Comparison of ENCODE assay signal across 8 cellular contexts in the genomic region with DNA sequence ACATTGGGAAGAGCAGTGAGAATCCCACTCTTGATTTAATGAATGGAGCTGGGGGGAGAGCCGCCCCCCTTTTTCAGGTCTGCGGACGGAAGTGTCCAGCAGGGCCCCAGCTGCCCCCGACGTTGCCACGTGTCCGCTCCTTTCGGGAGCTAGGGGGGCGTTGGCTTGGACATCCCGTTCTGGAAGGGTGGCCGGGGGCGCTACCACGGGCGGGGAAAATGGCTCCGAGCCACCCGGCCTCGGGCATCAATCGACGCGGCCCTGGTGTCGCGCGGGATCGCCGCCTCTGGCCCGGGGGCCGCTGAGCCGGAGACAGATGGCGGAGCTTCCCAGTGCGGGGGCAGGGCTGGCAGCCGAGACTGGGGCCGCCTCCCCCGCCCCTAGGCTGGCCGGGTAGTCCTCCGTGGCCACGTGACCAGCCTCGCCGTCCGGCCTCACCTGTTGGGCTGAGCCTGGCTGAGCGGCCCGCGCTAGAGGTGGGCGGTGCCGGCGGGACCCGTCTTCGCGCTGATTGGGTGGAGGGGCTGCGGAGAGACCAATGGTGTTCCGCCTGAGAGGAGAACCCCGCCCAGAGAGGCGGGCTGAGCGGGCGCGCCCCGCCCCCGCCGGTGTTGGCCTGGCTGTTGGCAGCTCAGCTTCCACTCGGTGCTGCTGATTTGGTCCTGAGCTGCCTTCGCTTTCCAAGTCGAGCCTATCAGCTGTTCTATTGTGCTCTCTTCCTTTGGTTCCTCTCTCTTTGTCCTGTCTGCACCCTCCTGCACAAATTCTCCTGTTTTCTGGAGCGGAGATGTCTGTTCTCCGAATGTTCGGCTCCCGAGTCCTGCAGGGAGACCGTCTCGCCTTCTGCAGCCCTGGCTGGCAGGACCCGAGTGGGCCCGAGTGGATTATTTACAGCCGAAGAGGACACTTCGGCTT. TPM values are rescaled to one million over a fixed set of nuclear protein-coding genes. Genes with fewer than 3 reads are reported as not detected.
A peak's percentile ranks its signal among the peaks of the same experiment; 100 is the strongest.
DNase-seq lines count a peak whose midpoint lies in the region; ATAC-seq and TF ChIP-seq lines count a peak whose summit lies in the region.

No MANE protein-coding gene starts in this region.

- H3K27ac Mint-ChIP-seq in naive B cell: peak overlapping the region in 3 of 6 donors; percentile 47 to 86 (median 79)

- DNase-seq in DMS79 (lab: John Stamatoyannopoulos, UW) (peak; percentile 54), fibroblast of mammary gland (ENCODE audit: low read depth) (peak; percentile 88), naive B cell (peak; percentile 82), NCI-H446 treated with DMSO at 0.1 percent for 48 hours (lab: John Stamatoyannopoulos, UW) (no peak)
- peak; percentile 91 for DNase-seq in activated T-helper 9 cell treated with anti-CD3 and anti-CD28 coated beads, Interleukin-2, amount 50 U/mL, for 16 hours (ENCODE audit: low read depth)
- peak; percentile 95 for DNase-seq in stimulated activated CD8-positive, alpha-beta memory T cell treated with anti-CD3 and anti-CD28 coated beads, Interleukin-4, amount 100 ng/mL, for 48 hours

- ATAC-seq in HG03025 (IDR thresholded peaks at IDR 0.05; ENCODE audit: low FRiP score, unreplicated experiment) (peak; percentile 86), naive B cell (ENCODE audit: low read depth in 2 of 2) (peak; percentile 99)

- no peak for TF ChIP-seq CTCF in fibroblast of mammary gland (conservative IDR thresholded peaks at IDR 0.05; ENCODE audit: control insufficient read depth, insufficient read depth, low read depth, low read length)

- no peaks in the 10 kb centered on the region for H3K36me3 Mint-ChIP-seq in naive B cell

- H3K4me1 Mint-ChIP-seq in naive B cell: peaks cover 13 to 30% (median 27%) of the 10 kb centered on the region in 3 donors

- peaks cover 0 to 2% (median 0%) of the 10 kb centered on the region in 7 donors for H3K9me3 Mint-ChIP-seq in naive B cell

- peak overlapping the region; percentile 63 to 90 (median 80) for H3K4me3 Mint-ChIP-seq in naive B cell

- peaks cover 7 to 27% (median 20%) of the 10 kb centered on the region in 3 donors for H3K27me3 Mint-ChIP-seq in naive B cell

- H3K4me3 ChIP-seq in fibroblast of mammary gland (ENCODE audit: control insufficient read depth, low read depth, low read length): peak overlapping the region; percentile 54

TF ChIP-seq in PFSK-1, 5 proteins besides CTCF, POLR2A, EP300 and RAD21:
- TF ChIP-seq POLR2AphosphoS5 (IDR thresholded peaks at IDR 0.05; ENCODE audit: low read depth, low read length) (peak; percentile 44; the same call in 1 of the 2 replicates), TAF1 (IDR thresholded peaks at IDR 0.05; ENCODE audit: borderline replicate concordance, insufficient read depth, low read length) (peak; percentile 3; the same call in 1 of the 2 replicates), SIN3A (IDR thresholded peaks at IDR 0.05; ENCODE audit: borderline replicate concordance, insufficient read depth, low read length) (0 out of 2 replicates have a peak, but pooled peaks have one; percentile 52), FOXP2 (optimal IDR thresholded peaks at IDR 0.05; ENCODE audit: borderline replicate concordance, extremely low read depth, extremely low read length, insufficient read depth) (no peak)
- TF ChIP-seq, protein P1, sequence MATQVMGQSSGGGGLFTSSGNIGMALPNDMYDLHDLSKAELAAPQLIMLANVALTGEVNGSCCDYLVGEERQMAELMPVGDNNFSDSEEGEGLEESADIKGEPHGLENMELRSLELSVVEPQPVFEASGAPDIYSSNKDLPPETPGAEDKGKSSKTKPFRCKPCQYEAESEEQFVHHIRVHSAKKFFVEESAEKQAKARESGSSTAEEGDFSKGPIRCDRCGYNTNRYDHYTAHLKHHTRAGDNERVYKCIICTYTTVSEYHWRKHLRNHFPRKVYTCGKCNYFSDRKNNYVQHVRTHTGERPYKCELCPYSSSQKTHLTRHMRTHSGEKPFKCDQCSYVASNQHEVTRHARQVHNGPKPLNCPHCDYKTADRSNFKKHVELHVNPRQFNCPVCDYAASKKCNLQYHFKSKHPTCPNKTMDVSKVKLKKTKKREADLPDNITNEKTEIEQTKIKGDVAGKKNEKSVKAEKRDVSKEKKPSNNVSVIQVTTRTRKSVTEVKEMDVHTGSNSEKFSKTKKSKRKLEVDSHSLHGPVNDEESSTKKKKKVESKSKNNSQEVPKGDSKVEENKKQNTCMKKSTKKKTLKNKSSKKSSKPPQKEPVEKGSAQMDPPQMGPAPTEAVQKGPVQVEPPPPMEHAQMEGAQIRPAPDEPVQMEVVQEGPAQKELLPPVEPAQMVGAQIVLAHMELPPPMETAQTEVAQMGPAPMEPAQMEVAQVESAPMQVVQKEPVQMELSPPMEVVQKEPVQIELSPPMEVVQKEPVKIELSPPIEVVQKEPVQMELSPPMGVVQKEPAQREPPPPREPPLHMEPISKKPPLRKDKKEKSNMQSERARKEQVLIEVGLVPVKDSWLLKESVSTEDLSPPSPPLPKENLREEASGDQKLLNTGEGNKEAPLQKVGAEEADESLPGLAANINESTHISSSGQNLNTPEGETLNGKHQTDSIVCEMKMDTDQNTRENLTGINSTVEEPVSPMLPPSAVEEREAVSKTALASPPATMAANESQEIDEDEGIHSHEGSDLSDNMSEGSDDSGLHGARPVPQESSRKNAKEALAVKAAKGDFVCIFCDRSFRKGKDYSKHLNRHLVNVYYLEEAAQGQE (IDR thresholded peaks at IDR 0.05; ENCODE audit: insufficient read depth in 1 of 2, low read depth in 2 of 2, low read length in 2 of 2): no peak

RNA-seq across cellular contexts. Expression of a gene that starts 8.3 kb away (rescaled TPM):
- polyA plus RNA-seq in PFSK-1 (2012; ENCODE audit: insufficient read length, low read depth): 3.2 TPM
- polyA plus RNA-seq in naive B cell (ENCODE audit: low read depth in 6 of 6): 1 to 10 TPM in 4 of 6 donors, under 1 TPM in 2; 0.22 to 3.1 (median 2.6) TPM
